7 cellular contexts compared by ENCODE assay signal in genomic region chr17:32773856-32774255, GRCh38.
DNase-seq lines count a peak whose midpoint lies in the region; ATAC-seq and TF ChIP-seq lines count a peak whose summit lies in the region.
"Not testable (repeated sequence)": the region's sequence is repeated elsewhere in the genome, so short reads cannot be mapped to it uniquely, and the experiment has no call there.

No MANE protein-coding gene starts in this region.

- not testable (repeated sequence) for H4K20me1 ChIP-seq in H9 (ENCODE audit: control insufficient read depth, insufficient read depth, insufficient read length)

- not testable (repeated sequence) for H3K4me1 ChIP-seq in H9 (ENCODE audit: insufficient read depth, low read length); mesendoderm (ENCODE audit: control insufficient read depth, low read depth, low read length); trophoblast cell (ENCODE audit: control insufficient read depth in 1 of 2, insufficient read depth in 2 of 2, low read length in 2 of 2)
- peaks cover 18% of the 10 kb centered on the region for H3K4me1 ChIP-seq in endodermal cell (ENCODE audit: control insufficient read depth, insufficient read depth, low read length)

- H3K79me1 ChIP-seq in H9 (ENCODE audit: insufficient read depth, low read depth, low read length, poor library complexity, severe bottlenecking); mesendoderm (ENCODE audit: low read length); trophoblast cell (ENCODE audit: low read length): not testable (repeated sequence)

- not testable (repeated sequence) for H4K12ac ChIP-seq in trophoblast cell (ENCODE audit: low read depth, low read length)

- not testable (repeated sequence) for H3K27ac ChIP-seq in H9 (ENCODE audit: insufficient read length, low read depth, low read length); endodermal cell (ENCODE audit: low read depth, low read length); trophoblast cell (ENCODE audit: low read depth, low read length)
- peak overlapping the region; percentile 83 for H3K27ac ChIP-seq in mesendoderm (ENCODE audit: low read depth, low read length)

- DNase-seq in Caki2 (ENCODE audit: low read depth), result peak; percentile 4
- DNase-seq in H9; WTC11 (ENCODE audit: low spot score); trophoblast cell: not testable (repeated sequence)
- DNase-seq in NCI-H82 (lab: John Stamatoyannopoulos, UW), result peak; percentile 95
- peak; percentile 81 for DNase-seq in endodermal cell
- peak; percentile 86 for DNase-seq in mesendoderm

- H2AFZ ChIP-seq in H9 (ENCODE audit: low read length); trophoblast cell (ENCODE audit: insufficient read depth, low read length, poor library complexity): not testable (repeated sequence)

- not testable (repeated sequence) for H3K4ac ChIP-seq in H9 (ENCODE audit: low read depth, low read length); mesendoderm (ENCODE audit: low read depth, low read length); trophoblast cell (ENCODE audit: low read depth, low read length)

- no CpG with 5 or more reads among the region's 6 CpGs for WGBS in H9 (ENCODE audit: extremely low coverage, insufficient read length, low lambda C conversion rate)
- WGBS in endodermal cell (ENCODE audit: insufficient coverage in 1 of 2, insufficient read length in 1 of 2), 2 experiments, result 45 to 73% methylated on average over 3 to 6 of the region's 6 CpGs
- WGBS in mesendoderm (ENCODE audit: extremely low coverage, insufficient coverage, low lambda C conversion rate), result no CpG with 5 or more reads among the region's 6 CpGs
- no CpG with 5 or more reads among the region's 6 CpGs for WGBS in trophoblast cell (ENCODE audit: extremely low coverage, insufficient coverage, insufficient read length)

- H2BK120ac ChIP-seq in H9 (ENCODE audit: low read depth, low read length, poor library complexity, severe bottlenecking); mesendoderm (ENCODE audit: low read depth, low read length); trophoblast cell (ENCODE audit: insufficient read depth, low read length, poor library complexity): not testable (repeated sequence)

- not testable (repeated sequence) for H3K9me3 Mint-ChIP-seq in H9, WTC11, endodermal cell

- not testable (repeated sequence) for H4K91ac ChIP-seq in H9 (ENCODE audit: insufficient read length, low read depth, low read length); trophoblast cell (ENCODE audit: low read depth, low read length)

- not testable (repeated sequence) for H3K9me3 ChIP-seq in H9 (ENCODE audit: control insufficient read depth, low read depth, low read length); endodermal cell (ENCODE audit: control insufficient read depth, low read length); trophoblast cell (ENCODE audit: insufficient read depth, low read depth, low read length)

- not testable (repeated sequence) for H3K27me3 ChIP-seq in H9 (ENCODE audit: insufficient read depth, low read length); endodermal cell (ENCODE audit: control insufficient read depth, insufficient read depth, low read length, poor library complexity, severe bottlenecking); mesendoderm (ENCODE audit: insufficient read depth, low read length, poor library complexity); trophoblast cell (ENCODE audit: insufficient read depth, low read length)

- in situ Hi-C loops in Caki2 (cut with HindIII; ENCODE audit: low pct_unique_long_range_greater_than_20kb, low sequenced_read_pairs), result not testable (repeated sequence)

- H3K56ac ChIP-seq in H9 (ENCODE audit: insufficient read length, low read depth, low read length); mesendoderm (ENCODE audit: low read length): not testable (repeated sequence)

- H2BK12ac ChIP-seq in H9 (ENCODE audit: insufficient read length, low read depth, low read length); trophoblast cell (ENCODE audit: low read length): not testable (repeated sequence)

- not testable (repeated sequence) for H4K8ac ChIP-seq in H9 (replicated peaks; ENCODE audit: insufficient read length, low read depth, low read length); mesendoderm (ENCODE audit: low read depth, low read length); trophoblast cell (ENCODE audit: low read depth, low read length)

- H3K4me3 ChIP-seq in endodermal cell (ENCODE audit: low read length), result peak overlapping the region; percentile 52
- H3K4me3 ChIP-seq in mesendoderm (ENCODE audit: low read length); trophoblast cell (ENCODE audit: low read depth, low read length): not testable (repeated sequence)

- not testable (repeated sequence) for H2BK20ac ChIP-seq in H9 (ENCODE audit: low read depth, low read length, poor library complexity, severe bottlenecking)

- H2BK5ac ChIP-seq in H9 (ENCODE audit: insufficient read length, low read length); mesendoderm (ENCODE audit: low read length); trophoblast cell (ENCODE audit: low read depth, low read length, poor library complexity): not testable (repeated sequence)

- not testable (repeated sequence) for H3K79me2 ChIP-seq in H9 (ENCODE audit: insufficient read depth, low read length); mesendoderm (ENCODE audit: control insufficient read depth, insufficient read depth, low read length); trophoblast cell (ENCODE audit: control insufficient read depth, insufficient read depth, low read length, poor library complexity)

- POLR2A ChIA-PET in WTC11 (lab: Charles Lee), result not testable (repeated sequence)

- H4K5ac ChIP-seq in H9 (ENCODE audit: insufficient read length, low read depth, low read length); mesendoderm (ENCODE audit: low read length): not testable (repeated sequence)

- not testable (repeated sequence) for ATAC-seq in WTC11

- H3K27ac Mint-ChIP-seq in H9, result peak overlapping the region; percentile 21 to 37 (median 28); a peak in 5 of 7 replicates
- peak overlapping the region; percentile 46 for H3K27ac Mint-ChIP-seq in WTC11
- H3K27ac Mint-ChIP-seq in endodermal cell, result peak overlapping the region; percentile 87

- H3K18ac ChIP-seq in H9 (ENCODE audit: insufficient read length, low read depth, low read length); mesendoderm (ENCODE audit: low read length); trophoblast cell (ENCODE audit: low read length): not testable (repeated sequence)

- not testable (repeated sequence) for H3K36me3 Mint-ChIP-seq in H9 (ENCODE audit: insufficient read depth in 1 of 3, low read depth in 3 of 3); WTC11
- H3K36me3 Mint-ChIP-seq in endodermal cell (ENCODE audit: low read depth), result peaks cover 24% of the 10 kb centered on the region

- not testable (repeated sequence) for H2AK5ac ChIP-seq in H9 (ENCODE audit: insufficient read length, low read length); mesendoderm (ENCODE audit: low read length)
- H2AK5ac ChIP-seq in trophoblast cell (ENCODE audit: low read length), result peak overlapping the region; percentile 14

- H3K9ac ChIP-seq in H9 (ENCODE audit: extremely low read depth, insufficient read length, low read length); endodermal cell (ENCODE audit: extremely low read depth, low read length, poor library complexity, severe bottlenecking); mesendoderm (ENCODE audit: low read length); trophoblast cell (ENCODE audit: low read length): not testable (repeated sequence)

- not testable (repeated sequence) for H3T11ph ChIP-seq in H9 (ENCODE audit: low read length)

- H3K4me3 Mint-ChIP-seq in H9, WTC11, endodermal cell: not testable (repeated sequence)

- H3K14ac ChIP-seq in H9 (ENCODE audit: insufficient read depth, low read length); trophoblast cell (ENCODE audit: low read length): not testable (repeated sequence)

- not testable (repeated sequence) for H3K27me3 Mint-ChIP-seq in H9 (ENCODE audit: low read depth); WTC11 (ENCODE audit: low read depth); endodermal cell (ENCODE audit: insufficient read depth)

- TF ChIP-seq CTCF in H9 (conservative IDR thresholded peaks at IDR 0.05); WTC11 (IDR thresholded peaks at IDR 0.05); endodermal cell (conservative IDR thresholded peaks at IDR 0.05): not testable (repeated sequence)

- H3K23ac ChIP-seq in H9 (ENCODE audit: insufficient read length, low read depth, low read length); mesendoderm (ENCODE audit: low read length); trophoblast cell (ENCODE audit: low read length): not testable (repeated sequence)

- not testable (repeated sequence) for H2BK15ac ChIP-seq in H9 (ENCODE audit: low read depth, low read length); mesendoderm (replicated peaks; ENCODE audit: low read depth)

- CTCF ChIA-PET in WTC11 (lab: Charles Lee), result interaction anchor here (0.6 to 1.4 kb wide), 6 partner anchors 9 to 224 kb away, joined by 3 to 7 read pairs (median 6); partner anchors contain the start of gene MYO1D

- not testable (repeated sequence) for H3K4me2 ChIP-seq in H9 (ENCODE audit: insufficient read depth, insufficient read length, low read length); mesendoderm (ENCODE audit: low read length); trophoblast cell (ENCODE audit: low read length)

- peaks cover 14% of the 10 kb centered on the region in 2 experiments for H3K4me1 Mint-ChIP-seq in H9
- peaks cover 15% of the 10 kb centered on the region for H3K4me1 Mint-ChIP-seq in WTC11
- peaks cover 35% of the 10 kb centered on the region for H3K4me1 Mint-ChIP-seq in endodermal cell

- not testable (repeated sequence) for H3K36me3 ChIP-seq in endodermal cell (ENCODE audit: control insufficient read depth, insufficient read depth, low read length); mesendoderm (ENCODE audit: control insufficient read depth, insufficient read depth, low read length); trophoblast cell (ENCODE audit: control insufficient read depth in 1 of 2, insufficient read depth in 2 of 2, low read length in 2 of 2)

- not testable (repeated sequence) for H3K23me2 ChIP-seq in H9 (ENCODE audit: insufficient read length, low read depth, low read length, poor library complexity, severe bottlenecking)

Comparison
In these comparisons a context has a peak if more than half of its experiments do, and no peak if none do; other contexts are left out.
1. H3K27ac Mint-ChIP-seq: peak in every context shown above with its lines; median percentile 87 in endodermal cell; 46 in WTC11; 28 in H9.